Comparison of ENCODE assay signal across 8 cellular contexts in genomic region chr2:174681983-174682577, GRCh38.
DNase-seq lines count a peak whose midpoint lies in the region; ATAC-seq and TF ChIP-seq lines count a peak whose summit lies in the region.

No MANE protein-coding gene starts in this region.

- DNase-seq in GM06990 (ENCODE audit: extremely low read depth, insufficient read length), result peak; percentile 41
- peak; percentile 33 for DNase-seq in M059J (ENCODE audit: low read depth)
- DNase-seq in activated T-helper 1 cell treated with Interleukin-2 at 50 U/mL for 16 hours (ENCODE audit: low read depth), result peak; percentile 18
- DNase-seq in foreskin keratinocyte, result no peak
- no peak for DNase-seq in osteocyte (ENCODE audit: extremely low spot score, unreplicated experiment)
- no peak for DNase-seq in occipital lobe (lab: John Stamatoyannopoulos, UW)
- DNase-seq in islet precursor cell, result no peak

- peak overlapping the region; percentile 72 for H3K4me3 ChIP-seq in GM06990 (replicated peaks; ENCODE audit: low read depth, low read length)

- H3K4me1 Mint-ChIP-seq in osteocyte (ENCODE audit: unreplicated experiment), result peaks cover 46% of the 10 kb centered on the region

- ATAC-seq in GM21737 (IDR thresholded peaks at IDR 0.05; ENCODE audit: unreplicated experiment), result peak; percentile 55
- peak; percentile 62 for ATAC-seq in foreskin keratinocyte

- no peaks in the 10 kb centered on the region for H3K36me3 Mint-ChIP-seq in osteocyte (ENCODE audit: unreplicated experiment)

- peak overlapping the region; percentile 83 for H3K4me3 Mint-ChIP-seq in osteocyte (ENCODE audit: unreplicated experiment)

- TF ChIP-seq CTCF in GM06990 (IDR thresholded peaks at IDR 0.05; ENCODE audit: insufficient read depth, low read length, poor library complexity, severe bottlenecking) (no peak), foreskin keratinocyte (conservative IDR thresholded peaks at IDR 0.05) (no peak), osteocyte (IDR thresholded peaks at IDR 0.05) (no peak)

- no peaks in the 10 kb centered on the region for H3K36me3 ChIP-seq in GM06990 (ENCODE audit: control insufficient read depth, insufficient read depth, low read length)

- H3K27me3 ChIP-seq in GM06990 (replicated peaks; ENCODE audit: control insufficient read depth, insufficient read depth, low read length) (no peaks in the 10 kb centered on the region), foreskin keratinocyte (peaks cover 65% of the 10 kb centered on the region)

- H3K27ac ChIP-seq in foreskin keratinocyte, result peak overlapping the region; percentile 31

- no peaks in the 10 kb centered on the region for H3K9me3 Mint-ChIP-seq in osteocyte (ENCODE audit: unreplicated experiment)

- H3K27ac Mint-ChIP-seq in osteocyte (ENCODE audit: unreplicated experiment), result peak overlapping the region; percentile 86

- no peaks in the 10 kb centered on the region for H3K4me1 ChIP-seq in foreskin keratinocyte

- H3K27me3 Mint-ChIP-seq in osteocyte (ENCODE audit: unreplicated experiment), result peaks cover 2% of the 10 kb centered on the region

Comparison
In these comparisons a context has a peak if more than half of its experiments do, and no peak if none do; other contexts are left out.
1. DNase-seq: peak in GM06990 (single experiment), M059J (single experiment) and activated T-helper 1 cell treated with Interleukin-2 at 50 U/mL for 16 hours (single experiment); none in foreskin keratinocyte (0 of 2), osteocyte (single experiment), occipital lobe (single experiment) and islet precursor cell (single experiment).